ENCODE assay signal across 8 cellular contexts in genomic region chr5:78984020-78984610, GRCh38. TPM values are rescaled to one million over a fixed set of nuclear protein-coding genes. Genes with fewer than 3 reads are reported as not detected.
A peak's percentile ranks its signal among the peaks of the same experiment; 100 is the strongest.
DNase-seq lines count a peak whose midpoint lies in the region; ATAC-seq, FAIRE-seq and TF ChIP-seq lines count a peak whose summit lies in the region.

No MANE protein-coding gene starts in this region.

- POLR2A ChIA-PET in activated CD8-positive, alpha-beta T cell treated with anti-CD3 and anti-CD28 coated beads, Interleukin-2, amount 10 ng/mL, durations not matched to agents 7 days and 5 days (lab: Charles Lee) = interaction anchor here (0.7 to 1.6 kb wide), 6 partner anchors 9 to 623 kb away, joined by 3 to 6 read pairs (median 4); partner anchors contain the start of genes JMY and SCAMP1

- H3K4me1 ChIP-seq in iPS DF 6.9 (ENCODE audit: control insufficient read depth, insufficient read depth, low read length) = peaks cover 2% of the 10 kb centered on the region; the same call in 1 of the 2 replicates

- H3K4me3 ChIP-seq in iPS DF 6.9 (ENCODE audit: low read length) (peak overlapping the region; percentile 77; the same call in 1 of the 2 replicates), skin epidermis (peak overlapping the region; percentile 61 to 92 (median 79))

- WGBS in iPS DF 6.9 (ENCODE audit: insufficient coverage, insufficient read length) = no CpG with 5 or more reads among the region's 19 CpGs

- H3K4me3 Mint-ChIP-seq in activated CD8-positive, alpha-beta T cell treated with anti-CD3 and anti-CD28 coated beads, Interleukin-2, amount 10 ng/mL, durations not matched to agents 7 days and 5 days = peak overlapping the region; percentile 89

- ATAC-seq in HG03066 (IDR thresholded peaks at IDR 0.05; ENCODE audit: low read depth, unreplicated experiment) = peak; percentile 5
- no peak for ATAC-seq in activated CD8-positive, alpha-beta T cell treated with anti-CD3 and anti-CD28 coated beads, Interleukin-2, amount 10 ng/mL, durations not matched to agents 7 days and 5 days
- no peak for ATAC-seq in left colon
- no peak for ATAC-seq in GM18873 (IDR thresholded peaks at IDR 0.05; ENCODE audit: low FRiP score, unreplicated experiment)

- TF ChIP-seq POLR2A in GM12891 (IDR thresholded peaks at IDR 0.05; ENCODE audit: low read depth, low read length) = no peak

- no peaks in the 10 kb centered on the region for H3K36me3 ChIP-seq in iPS DF 6.9 (ENCODE audit: control insufficient read depth, insufficient read depth, low read length)

- FAIRE-seq in GM12891 (lab: Jason Lieb, UNC) = no peak

- no peaks in the 10 kb centered on the region for H3K27me3 Mint-ChIP-seq in activated CD8-positive, alpha-beta T cell treated with anti-CD3 and anti-CD28 coated beads, Interleukin-2, amount 10 ng/mL, durations not matched to agents 7 days and 5 days (ENCODE audit: low read depth)

- H3K4me1 Mint-ChIP-seq in activated CD8-positive, alpha-beta T cell treated with anti-CD3 and anti-CD28 coated beads, Interleukin-2, amount 10 ng/mL, durations not matched to agents 7 days and 5 days (ENCODE audit: low read depth) = peaks cover 49% of the 10 kb centered on the region

- no peaks in the 10 kb centered on the region for H3K27me3 ChIP-seq in iPS DF 6.9 (ENCODE audit: control insufficient read depth, insufficient read depth, low read length)

- no peak overlapping the region for H3K27ac ChIP-seq in iPS DF 6.9 (ENCODE audit: low read length)
- peak overlapping the region; percentile 82 to 97 (median 93) for H3K27ac ChIP-seq in skin epidermis

- no peaks in the 10 kb centered on the region for H3K9me3 Mint-ChIP-seq in activated CD8-positive, alpha-beta T cell treated with anti-CD3 and anti-CD28 coated beads, Interleukin-2, amount 10 ng/mL, durations not matched to agents 7 days and 5 days (ENCODE audit: insufficient read depth)

- H3K9me3 ChIP-seq in iPS DF 6.9 (ENCODE audit: control insufficient read depth, insufficient read depth, low read length) = no peaks in the 10 kb centered on the region

- peak; percentile 8 for DNase-seq in GM03348 (ENCODE audit: low spot score)
- DNase-seq in activated CD8-positive, alpha-beta T cell treated with anti-CD3 and anti-CD28 coated beads, Interleukin-2, amount 10 ng/mL, durations not matched to agents 7 days and 5 days = no peak
- DNase-seq in iPS DF 6.9 (ENCODE audit: low read depth, low spot score) = no peak
- no peak for DNase-seq in left colon
- no peak for DNase-seq in GM12891 (ENCODE audit: insufficient read length, low spot score)

- peak overlapping the region; percentile 95 for H3K27ac Mint-ChIP-seq in activated CD8-positive, alpha-beta T cell treated with anti-CD3 and anti-CD28 coated beads, Interleukin-2, amount 10 ng/mL, durations not matched to agents 7 days and 5 days

- CTCF ChIA-PET in activated CD8-positive, alpha-beta T cell treated with anti-CD3 and anti-CD28 coated beads, Interleukin-2, amount 10 ng/mL, durations not matched to agents 7 days and 5 days (lab: Charles Lee) = interaction anchor here (0.5 to 3.3 kb wide), 11 partner anchors 8 to 821 kb away, joined by 3 to 24 read pairs (median 3); no protein-coding TSS in a partner anchor

- intact Hi-C loops in left colon (cut with DNase I, micrococcal nuclease) = no loop called here

- peaks cover 4% of the 10 kb centered on the region for H3K36me3 Mint-ChIP-seq in activated CD8-positive, alpha-beta T cell treated with anti-CD3 and anti-CD28 coated beads, Interleukin-2, amount 10 ng/mL, durations not matched to agents 7 days and 5 days (ENCODE audit: low read depth)

TF ChIP-seq in GM12891, 5 proteins besides CTCF, POLR2A, EP300 and RAD21:
- TF ChIP-seq POU2F2 (IDR thresholded peaks at IDR 0.05; ENCODE audit: low read depth, low read length) (no peak), PAX5 (IDR thresholded peaks at IDR 0.05; ENCODE audit: insufficient read depth, low read length, severe bottlenecking) (no peak), SPI1 (IDR thresholded peaks at IDR 0.05; ENCODE audit: low read depth, low read length) (no peak), TAF1 (IDR thresholded peaks at IDR 0.05; ENCODE audit: low read depth, low read length) (no peak), POLR2AphosphoS5 (IDR thresholded peaks at IDR 0.05; ENCODE audit: low read depth, low read length) (no peak)

RNA-seq across cellular contexts. Expression of gene ARSB, which starts 1.0 kb away (rescaled TPM):
- total RNA-seq in activated CD8-positive, alpha-beta T cell treated with anti-CD3 and anti-CD28 coated beads, Interleukin-2, amount 10 ng/mL, durations not matched to agents 7 days and 5 days = 10 to 100 TPM; 10.3 TPM
- 1 to 10 TPM; 8.2 to 9.7 TPM for total RNA-seq in left colon
- 2.2 TPM for polyA plus RNA-seq in GM12891 (2012; ENCODE audit: low read depth, missing spikeins)
